In the genomic region with DNA sequence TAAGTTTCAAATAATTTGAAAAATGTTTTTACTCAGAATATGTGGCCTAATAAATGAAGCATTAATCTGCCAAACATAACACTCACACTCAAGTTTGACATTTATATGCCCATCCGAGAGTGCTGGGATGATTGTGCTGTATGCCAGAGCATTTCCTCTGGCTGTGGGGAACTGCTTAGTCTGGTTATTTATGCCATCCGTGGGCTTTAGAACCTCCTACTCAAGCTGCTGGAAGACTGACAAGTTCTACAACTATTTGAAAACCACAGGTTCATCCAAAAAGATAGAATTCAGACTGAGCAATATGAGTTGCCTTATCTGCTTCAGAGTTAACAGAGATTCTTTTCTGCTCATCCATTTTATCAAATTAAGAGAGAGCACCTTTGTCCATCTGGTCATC, we compare ENCODE assay signal across 22 cellular contexts. TPM values are rescaled to one million over a fixed set of nuclear protein-coding genes. Genes with fewer than 3 reads are reported as not detected.
A peak's percentile ranks its signal among the peaks of the same experiment; 100 is the strongest.
DNase-seq lines count a peak whose midpoint lies in the region; ATAC-seq, FAIRE-seq and TF ChIP-seq lines count a peak whose summit lies in the region.
"Had no signal": no experiment of that assay in that cellular context is flagged by ENCODE, and none has a peak within 500 bp of the region (broad histone marks: within the 10 kb centered on the region; RNA-seq: fewer than 3 reads in every experiment).

No MANE protein-coding gene starts in this region.

- DNase-seq in AG08395 (ENCODE audit: low spot score) (peak; percentile 25), HTR-8/SVneo (ENCODE audit: insufficient read length, low spot score) (peak; percentile 8), brain microvascular endothelial cell (peak; percentile 33), kidney tubule cell (ENCODE audit: low spot score) (peak; percentile 28), T-helper 9 cell (no peak), H4 (ENCODE audit: low spot score) (no peak)
- DNase-seq in activated effector memory CD4-positive, alpha-beta T cell treated with Interleukin-2 at 50 U/mL for 16 hours = no peak
- DNase-seq in naive thymus-derived CD4-positive, alpha-beta T cell = no peak
- DNase-seq: activated CD4-positive, alpha-beta T cell treated with anti-CD3 and anti-CD28 coated beads, Interleukin-2, amount 50 U/mL, for 48 hours; activated T-cell treated with anti-CD3 and anti-CD28 coated beads, Interleukin-2, amount 50 U/mL, for 48 hours; DMS53; glutamatergic neuron; NCI-H1105; nephron progenitor cell; PC-3 had no signal

- no peaks in the 10 kb centered on the region for H3K4me1 ChIP-seq in naive thymus-derived CD4-positive, alpha-beta T cell (ENCODE audit: control insufficient read depth in 2 of 2, insufficient read depth in 2 of 2, low read length in 2 of 2)
- H3K4me1 ChIP-seq: vagina had no signal

- no peaks in the 10 kb centered on the region for H3K9me3 ChIP-seq in naive thymus-derived CD4-positive, alpha-beta T cell (ENCODE audit: control insufficient read depth in 2 of 3, low read length in 3 of 3)
- H3K9me3 ChIP-seq: vagina had no signal

- no peak for FAIRE-seq in HTR-8/SVneo (lab: Jason Lieb, UNC)
- FAIRE-seq: GM18507, islet of Langerhans, K562 had no signal

- H3K4me1 Mint-ChIP-seq in naive thymus-derived CD4-positive, alpha-beta T cell = peaks cover 4 to 26% (median 5%) of the 10 kb centered on the region in 7 donors

- H3K9me3 Mint-ChIP-seq in naive thymus-derived CD4-positive, alpha-beta T cell = peaks cover 0 to 9% (median 0%) of the 10 kb centered on the region in 11 donors
- H3K9me3 Mint-ChIP-seq: memory B cell, nephron progenitor cell had no signal

- POLR2A ChIA-PET in naive thymus-derived CD4-positive, alpha-beta T cell (lab: Charles Lee) = no interaction called here

- H3K36me3 Mint-ChIP-seq in naive thymus-derived CD4-positive, alpha-beta T cell = peaks cover 10 to 45% (median 31%) of the 10 kb centered on the region in 5 donors

- ATAC-seq in naive thymus-derived CD4-positive, alpha-beta T cell = no peak
- ATAC-seq: HCT116, K562, PC-3 had no signal

- no peak overlapping the region for H3K27ac ChIP-seq in brain microvascular endothelial cell
- H3K27ac ChIP-seq in naive thymus-derived CD4-positive, alpha-beta T cell (ENCODE audit: low read depth, low read length) = no peak overlapping the region
- H3K27ac ChIP-seq: BLaER1 treated with 17β-estradiol and CSF1 and Interleukin-3, amounts not matched to agents 10 nM and 100 nM; vagina had no signal

- H3K27me3 ChIP-seq in brain microvascular endothelial cell (replicated peaks) = no peaks in the 10 kb centered on the region
- H3K27me3 ChIP-seq in naive thymus-derived CD4-positive, alpha-beta T cell (ENCODE audit: control insufficient read depth in 2 of 2, insufficient read depth in 2 of 2, low read length in 2 of 2) = no peaks in the 10 kb centered on the region
- H3K27me3 ChIP-seq: BLaER1 treated with 17β-estradiol and CSF1 and Interleukin-3, amounts not matched to agents 10 nM and 100 nM; vagina had no signal

- no peak overlapping the region for H3K4me3 Mint-ChIP-seq in naive thymus-derived CD4-positive, alpha-beta T cell
- H3K4me3 Mint-ChIP-seq: memory B cell, nephron progenitor cell had no signal

- TF ChIP-seq CTCF in brain microvascular endothelial cell (IDR thresholded peaks at IDR 0.05; ENCODE audit: low read depth, low read length, missing control alignments) = no peak

- intact Hi-C loops in naive thymus-derived CD4-positive, alpha-beta T cell (cut with micrococcal nuclease) = no loop called here

- peak overlapping the region in 1 of 9 donors; percentile 31 for H3K27ac Mint-ChIP-seq in naive thymus-derived CD4-positive, alpha-beta T cell
- H3K27ac Mint-ChIP-seq: memory B cell, nephron progenitor cell had no signal

- no peaks in the 10 kb centered on the region for H3K36me3 ChIP-seq in brain microvascular endothelial cell (replicated peaks)
- no peaks in the 10 kb centered on the region for H3K36me3 ChIP-seq in naive thymus-derived CD4-positive, alpha-beta T cell (ENCODE audit: control insufficient read depth in 2 of 3, insufficient read depth in 3 of 3, low read length in 3 of 3)
- H3K36me3 ChIP-seq: vagina had no signal

- H3K27me3 Mint-ChIP-seq in naive thymus-derived CD4-positive, alpha-beta T cell = no peaks in the 10 kb centered on the region
- H3K27me3 Mint-ChIP-seq: memory B cell had no signal

- H3K4me3 ChIP-seq in brain microvascular endothelial cell (ENCODE audit: low read depth, low read length) = no peak overlapping the region
- H3K4me3 ChIP-seq in naive thymus-derived CD4-positive, alpha-beta T cell (ENCODE audit: low read length) = no peak overlapping the region
- H3K4me3 ChIP-seq: BLaER1 treated with 17β-estradiol and CSF1 and Interleukin-3, amounts not matched to agents 10 nM and 100 nM; K562; vagina had no signal

- in situ Hi-C loops in brain microvascular endothelial cell (cut with HindIII; ENCODE audit: low pct_ligation_motif_present, low sequenced_read_pairs) = no loop called here

- CTCF ChIA-PET in naive thymus-derived CD4-positive, alpha-beta T cell (lab: Charles Lee) = no interaction called here

RNA-seq across cellular contexts. Expression of gene PCNX2, which starts 25.9 kb away (rescaled TPM):
- total RNA-seq in naive thymus-derived CD4-positive, alpha-beta T cell = 10 to 100 TPM; 43.0 to 61.8 (median 46.8) TPM
- polyA plus RNA-seq in naive thymus-derived CD4-positive, alpha-beta T cell = 1 to 10 TPM; 4.1 to 5.3 TPM
- total RNA-seq in H4 (2014; rRNA removed; shearing (Covaris generic)) = 14.7 and 18.6 TPM in 2 replicates
- polyA plus RNA-seq: K562 had no signal

RNA-seq across cellular contexts. Expression of gene MAP3K21, which starts 57.9 kb away (rescaled TPM):
- total RNA-seq in naive thymus-derived CD4-positive, alpha-beta T cell = 1 to 10 TPM in 1 of 5 experiments, under 1 TPM in 4; 0.65 to 1.0 (median 0.91) TPM
- polyA plus RNA-seq in naive thymus-derived CD4-positive, alpha-beta T cell = under 1 TPM; 0.12 to 0.47 TPM
- 2.6 and 5.1 TPM in 2 replicates for total RNA-seq in H4 (2014; rRNA removed; shearing (Covaris generic))

Comparison
In these comparisons a context has a peak if more than half of its experiments do, and no peak if none do; other contexts are left out.
1. DNase-seq: peak in AG08395 (single experiment), HTR-8/SVneo (single experiment), brain microvascular endothelial cell (single experiment) and kidney tubule cell (single experiment); none in T-helper 9 cell (single experiment), activated effector memory CD4-positive, alpha-beta T cell treated with Interleukin-2 at 50 U/mL for 16 hours (single experiment), naive thymus-derived CD4-positive, alpha-beta T cell (0 of 9) and H4 (single experiment).